In genomic region chr10:36096571-36096970, GRCh38 we compare ENCODE assay signal across 16 cellular contexts.
"Had no signal": no experiment of that assay in that cellular context is flagged by ENCODE, and none has a peak within 500 bp of the region (broad histone marks: within the 10 kb centered on the region; RNA-seq: fewer than 3 reads in every experiment).

No MANE protein-coding gene starts in this region.

- H3K9me3 ChIP-seq: ascending aorta had no signal

- H3K4me3 ChIP-seq: ascending aorta, psoas muscle, sigmoid colon had no signal

- H3K27ac ChIP-seq: ascending aorta, psoas muscle, sigmoid colon had no signal

- H3K36me3 ChIP-seq: ascending aorta, sigmoid colon had no signal

- ATAC-seq: activated T-cell treated with anti-CD3 and anti-CD28 coated beads, Interleukin-2, amount 50 U/mL, for 72 hours; natural killer cell treated with Interleukin-12 subunit alpha and Interleukin-12 subunit beta and Interleukin-15 and Interleukin-18, amount 100 ng/mL, for 72 hours; psoas muscle; T-cell had no signal

- H3K4me1 ChIP-seq: ascending aorta, psoas muscle had no signal

- H3K27me3 ChIP-seq: sigmoid colon had no signal

- DNase-seq: activated CD4-positive, alpha-beta memory T cell treated with anti-CD3 and anti-CD28 coated beads for 36 hours; activated CD4-positive, alpha-beta T cell treated with anti-CD3 and anti-CD28 coated beads for 1 hour; activated gamma-delta T cell treated with Interleukin-2 at 50 U/mL for 16 hours; activated naive CD8-positive, alpha-beta T cell treated with anti-CD3 and anti-CD28 coated beads for 36 hours; activated T-cell treated with anti-CD3 and anti-CD28 coated beads, Interleukin-2, amount 50 U/mL, for 72 hours; effector memory CD4-positive, alpha-beta T cell; nucleus accumbens; psoas muscle; sigmoid colon; stimulated activated CD4-positive, alpha-beta T cell treated with anti-CD3 and anti-CD28 coated beads, Interleukin-12 subunit alpha, Interleukin-12 subunit beta, amount 100 ng/mL, for 4 hours; stimulated activated naive CD4-positive, alpha-beta T cell; substantia nigra; T-cell; T1000 had no signal
